Comparison of ENCODE assay signal across 8 cellular contexts in the genomic region with DNA sequence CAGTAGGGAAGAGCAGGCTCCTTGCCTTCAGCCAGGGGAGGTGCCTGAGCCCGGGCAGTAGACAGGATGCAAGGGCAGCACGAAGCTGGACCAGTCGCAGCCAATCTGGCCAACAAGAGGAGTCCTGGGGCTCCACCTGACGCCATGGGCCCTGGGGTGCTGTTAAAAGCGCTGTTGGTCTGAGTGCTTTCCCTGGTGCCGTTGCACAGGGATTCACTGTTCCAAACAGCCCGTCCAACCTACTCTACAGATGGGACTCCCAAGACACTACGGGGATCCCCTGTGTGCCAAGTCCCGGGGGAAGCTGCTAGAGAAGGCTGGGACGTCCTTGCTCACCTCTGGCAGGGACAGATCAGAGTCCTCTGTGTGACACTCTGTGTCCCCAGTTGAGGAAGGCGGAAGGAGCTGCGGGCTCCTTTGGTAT.
A peak's percentile ranks its signal among the peaks of the same experiment; 100 is the strongest.
DNase-seq lines count a peak whose midpoint lies in the region; ATAC-seq and TF ChIP-seq lines count a peak whose summit lies in the region.

No MANE protein-coding gene starts in this region.

- H4K20me1 ChIP-seq in KMS-11 (ENCODE audit: insufficient read depth): no peaks in the 10 kb centered on the region

- H3K9me3 Mint-ChIP-seq in nephron: no peaks in the 10 kb centered on the region

- H3K27ac ChIP-seq in C4-2B (peak overlapping the region; percentile 73), KMS-11 (no peak overlapping the region)
- H3K27ac ChIP-seq in effector memory CD4-positive, alpha-beta T cell (ENCODE audit: insufficient read depth, low read length, poor library complexity, severe bottlenecking): peak overlapping the region; percentile 63

- peak overlapping the region; percentile 79 to 82 (median 82) for H3K4me3 Mint-ChIP-seq in nephron

- ATAC-seq in GM21390 (IDR thresholded peaks at IDR 0.05; ENCODE audit: unreplicated experiment): peak; percentile 13

- peaks cover 4% of the 10 kb centered on the region for H3K4me1 ChIP-seq in KMS-11 (ENCODE audit: low read depth, poor library complexity, severe bottlenecking)
- peaks cover 8% of the 10 kb centered on the region for H3K4me1 ChIP-seq in effector memory CD4-positive, alpha-beta T cell (ENCODE audit: control insufficient read depth, insufficient read depth, low read length, poor library complexity, severe bottlenecking)

- no peak overlapping the region for H3K4me3 ChIP-seq in KMS-11 (IDR thresholded peaks at IDR 0.05; ENCODE audit: insufficient read depth, low read depth, low read length)
- peak overlapping the region; percentile 66 for H3K4me3 ChIP-seq in effector memory CD4-positive, alpha-beta T cell (ENCODE audit: insufficient read depth, low read depth, low read length, poor library complexity, severe bottlenecking)

- no peaks in the 10 kb centered on the region for H3K36me3 ChIP-seq in KMS-11 (ENCODE audit: insufficient read depth)
- no peaks in the 10 kb centered on the region for H3K36me3 ChIP-seq in effector memory CD4-positive, alpha-beta T cell (ENCODE audit: control insufficient read depth, insufficient read depth, low read length)

- peak overlapping the region; percentile 81 for H2AFZ ChIP-seq in KMS-11 (ENCODE audit: low read depth)

- no peaks in the 10 kb centered on the region for H3K79me2 ChIP-seq in KMS-11 (ENCODE audit: insufficient read depth, low read depth)

- no peaks in the 10 kb centered on the region for H3K27me3 ChIP-seq in KMS-11 (ENCODE audit: insufficient read depth, low read depth)
- no peaks in the 10 kb centered on the region for H3K27me3 ChIP-seq in effector memory CD4-positive, alpha-beta T cell (replicated peaks; ENCODE audit: control insufficient read depth, insufficient read depth, low read length, poor library complexity, severe bottlenecking)

- H3K9ac ChIP-seq in KMS-11: no peak overlapping the region; the same call in 1 of the 2 replicates

- TF ChIP-seq CTCF in C4-2B (conservative IDR thresholded peaks at IDR 0.05): no peak
- no peak for TF ChIP-seq CTCF in KMS-11 (conservative IDR thresholded peaks at IDR 0.05; ENCODE audit: low read depth, low read length)
- no peak for TF ChIP-seq CTCF in nephron (IDR thresholded peaks at IDR 0.05; ENCODE audit: unreplicated experiment in 3 of 3)

- H3K27ac Mint-ChIP-seq in nephron: peak overlapping the region in 1 of 3 experiments; percentile 45

- H3K4me2 ChIP-seq in KMS-11: peak overlapping the region; percentile 76

- H3K27me3 Mint-ChIP-seq in nephron (ENCODE audit: low read depth): peaks cover 41% of the 10 kb centered on the region

- H3K9me3 ChIP-seq in effector memory CD4-positive, alpha-beta T cell (ENCODE audit: control insufficient read depth, low read length): no peaks in the 10 kb centered on the region

- H3K36me3 Mint-ChIP-seq in nephron (ENCODE audit: low read depth): no peaks in the 10 kb centered on the region

- peaks cover 7% of the 10 kb centered on the region for H3K4me1 Mint-ChIP-seq in nephron

- no peak for DNase-seq in effector memory CD4-positive, alpha-beta T cell
- DNase-seq in kidney glomerular epithelial cell (lab: John Stamatoyannopoulos, UW): no peak
- no peak for DNase-seq in DMS79 treated with DMSO at 0.1 percent for 48 hours (lab: John Stamatoyannopoulos, UW)
- no peak for DNase-seq in GM19240 (ENCODE audit: insufficient read length, low spot score)
